17 cellular contexts compared by ENCODE assay signal in genomic region chr6:165497472-165497871, GRCh38.
DNase-seq lines count a peak whose midpoint lies in the region; ATAC-seq and TF ChIP-seq lines count a peak whose summit lies in the region.
"Had no signal": no experiment of that assay in that cellular context is flagged by ENCODE, and none has a peak within 500 bp of the region (broad histone marks: within the 10 kb centered on the region; RNA-seq: fewer than 3 reads in every experiment).

No MANE protein-coding gene starts in this region.

- DNase-seq in Caki2 (ENCODE audit: low read depth), result peak; percentile 10
- DNase-seq in HT1080 (ENCODE audit: low read depth), result peak; percentile 4
- DNase-seq in PC-3, result peak; percentile 72
- DNase-seq in brain microvascular endothelial cell, result peak; percentile 10
- DNase-seq in MG63, result no peak
- no peak for DNase-seq in dorsolateral prefrontal cortex
- DNase-seq in DMS114 treated with DMSO at 0.1 percent for 48 hours (lab: John Stamatoyannopoulos, UW; ENCODE audit: unreplicated experiment), result no peak
- DNase-seq in transverse colon, result no peak
- DNase-seq: 8988T; Caco-2; CD8-positive, alpha-beta memory T cell; DMS79 treated with DMSO at 0.1 percent for 48 hours; EL; H9; KBM-7 had no signal

- H3K9me2 ChIP-seq in PC-3 (replicated peaks; ENCODE audit: low read length), result no peaks in the 10 kb centered on the region

- no peaks in the 10 kb centered on the region for H3K79me2 ChIP-seq in PC-3 (ENCODE audit: low read length)

- H3K36me3 ChIP-seq in PC-3 (ENCODE audit: low read depth, low read length), result no peaks in the 10 kb centered on the region
- H3K36me3 ChIP-seq in brain microvascular endothelial cell (replicated peaks), result no peaks in the 10 kb centered on the region
- H3K36me3 ChIP-seq in MG63, result no peaks in the 10 kb centered on the region
- no peaks in the 10 kb centered on the region for H3K36me3 ChIP-seq in transverse colon
- H3K36me3 ChIP-seq: BLaER1 treated with 17β-estradiol and CSF1 and Interleukin-3, amounts not matched to agents 10 nM and 100 nM had no signal

- no peak overlapping the region for H2AFZ ChIP-seq in PC-3 (ENCODE audit: low read length)

- H4K20me1 ChIP-seq in PC-3 (ENCODE audit: low read length), result no peaks in the 10 kb centered on the region
- H4K20me1 ChIP-seq: BLaER1 treated with 17β-estradiol and CSF1 and Interleukin-3, amounts not matched to agents 10 nM and 100 nM had no signal

- POLR2A ChIA-PET in PC-3 (lab: Charles Lee; ENCODE audit: unreplicated experiment), result no interaction called here

- H3K9ac ChIP-seq in PC-3 (ENCODE audit: low read length), result peak overlapping the region; percentile 68
- H3K9ac ChIP-seq: BLaER1 treated with 17β-estradiol and CSF1 and Interleukin-3, amounts not matched to agents 10 nM and 100 nM had no signal

- H3K27me3 ChIP-seq in PC-3 (ENCODE audit: low read length) (no peaks in the 10 kb centered on the region), brain microvascular endothelial cell (replicated peaks) (no peaks in the 10 kb centered on the region), MG63 (no peaks in the 10 kb centered on the region), dorsolateral prefrontal cortex (no peaks in the 10 kb centered on the region), transverse colon (no peaks in the 10 kb centered on the region)
- H3K27me3 ChIP-seq: BLaER1 treated with 17β-estradiol and CSF1 and Interleukin-3, amounts not matched to agents 10 nM and 100 nM had no signal

- peak overlapping the region; percentile 17; the same call in 1 of the 2 replicates for H3K4me2 ChIP-seq in PC-3 (ENCODE audit: low read length)
- H3K4me2 ChIP-seq: BLaER1 treated with 17β-estradiol and CSF1 and Interleukin-3, amounts not matched to agents 10 nM and 100 nM had no signal

- TF ChIP-seq CTCF in PC-3 (conservative IDR thresholded peaks at IDR 0.05; ENCODE audit: low read depth, low read length) (no peak), brain microvascular endothelial cell (IDR thresholded peaks at IDR 0.05; ENCODE audit: low read depth, low read length, missing control alignments) (no peak), dorsolateral prefrontal cortex (IDR thresholded peaks at IDR 0.05 in 54 of 56, conservative IDR thresholded peaks at IDR 0.05 in 2 of 56; ENCODE audit: low read depth in 1 of 56, partially characterized antibody in 56 of 56) (no peak), transverse colon (IDR thresholded peaks at IDR 0.05) (no peak)

- CTCF ChIA-PET in PC-3 (lab: Charles Lee), result no interaction called here

- in situ Hi-C loops in Caki2 (cut with HindIII; ENCODE audit: low pct_unique_long_range_greater_than_20kb, low sequenced_read_pairs), result no loop called here
- in situ Hi-C loops in brain microvascular endothelial cell (cut with HindIII; ENCODE audit: low pct_ligation_motif_present, low sequenced_read_pairs), result no loop called here
- in situ Hi-C loops in transverse colon (cut with MboI; ENCODE audit: low pct_ligation_motif_present in 1 of 4, low pct_unique_long_range_greater_than_20kb in 1 of 4, low sequenced_read_pairs in 3 of 4), result no loop called here

- ATAC-seq in PC-3, result peak; percentile 92

- no peak for TF ChIP-seq EP300 in transverse colon (IDR thresholded peaks at IDR 0.05; ENCODE audit: low read depth)

- peaks cover 11% of the 10 kb centered on the region for H3K4me1 ChIP-seq in PC-3 (ENCODE audit: insufficient read depth, low read length)
- H3K4me1 ChIP-seq in transverse colon, result no peaks in the 10 kb centered on the region

- 81 to 93% methylated on average over 4 of the region's 4 CpGs for WGBS in transverse colon (ENCODE audit: low coverage in 1 of 2), 2 donors

- H3K9me3 ChIP-seq in PC-3 (ENCODE audit: low read length) (no peaks in the 10 kb centered on the region), MG63 (no peaks in the 10 kb centered on the region; the same call in 1 of the 2 replicates), transverse colon (no peaks in the 10 kb centered on the region)
- H3K9me3 ChIP-seq: BLaER1 treated with 17β-estradiol and CSF1 and Interleukin-3, amounts not matched to agents 10 nM and 100 nM; Caco-2 had no signal

- BruUV-seq in PC-3 (replicated peaks; lab: Mats Ljungman, UMichigan), result no TSS peak

- intact Hi-C loops in PC-3 (cut with micrococcal nuclease) (no loop called here), dorsolateral prefrontal cortex (cut with DNase I) (no loop called here), transverse colon (cut with DNase I; ENCODE audit: low total_unique reads) (no loop called here)

- no peaks in the 10 kb centered on the region for H3F3A ChIP-seq in PC-3 (ENCODE audit: low read length, unreplicated experiment)

- no peak for TF ChIP-seq POLR2A in transverse colon (IDR thresholded peaks at IDR 0.05)

- H3K27ac ChIP-seq in PC-3 (ENCODE audit: low read length) (peak overlapping the region; percentile 68), brain microvascular endothelial cell (no peak overlapping the region), dorsolateral prefrontal cortex (no peak overlapping the region), transverse colon (no peak overlapping the region)
- H3K27ac ChIP-seq: BLaER1 treated with 17β-estradiol and CSF1 and Interleukin-3, amounts not matched to agents 10 nM and 100 nM; HL-60 had no signal

- H3K4me3 ChIP-seq in PC-3 (ENCODE audit: low read length) (no peak overlapping the region), brain microvascular endothelial cell (ENCODE audit: low read depth, low read length) (no peak overlapping the region), MG63 (no peak overlapping the region), dorsolateral prefrontal cortex (no peak overlapping the region), transverse colon (no peak overlapping the region)
- H3K4me3 ChIP-seq: BLaER1 treated with 17β-estradiol and CSF1 and Interleukin-3, amounts not matched to agents 10 nM and 100 nM had no signal

Comparison
In these comparisons a context has a peak if more than half of its experiments do, and no peak if none do; other contexts are left out.
1. DNase-seq: peak in Caki2 (single experiment), HT1080 (single experiment), PC-3 (single experiment) and brain microvascular endothelial cell (single experiment); none in MG63 (single experiment), dorsolateral prefrontal cortex (0 of 10), DMS114 treated with DMSO at 0.1 percent for 48 hours (single experiment) and transverse colon (single experiment).